9 cellular contexts compared by ENCODE assay signal in the genomic region with DNA sequence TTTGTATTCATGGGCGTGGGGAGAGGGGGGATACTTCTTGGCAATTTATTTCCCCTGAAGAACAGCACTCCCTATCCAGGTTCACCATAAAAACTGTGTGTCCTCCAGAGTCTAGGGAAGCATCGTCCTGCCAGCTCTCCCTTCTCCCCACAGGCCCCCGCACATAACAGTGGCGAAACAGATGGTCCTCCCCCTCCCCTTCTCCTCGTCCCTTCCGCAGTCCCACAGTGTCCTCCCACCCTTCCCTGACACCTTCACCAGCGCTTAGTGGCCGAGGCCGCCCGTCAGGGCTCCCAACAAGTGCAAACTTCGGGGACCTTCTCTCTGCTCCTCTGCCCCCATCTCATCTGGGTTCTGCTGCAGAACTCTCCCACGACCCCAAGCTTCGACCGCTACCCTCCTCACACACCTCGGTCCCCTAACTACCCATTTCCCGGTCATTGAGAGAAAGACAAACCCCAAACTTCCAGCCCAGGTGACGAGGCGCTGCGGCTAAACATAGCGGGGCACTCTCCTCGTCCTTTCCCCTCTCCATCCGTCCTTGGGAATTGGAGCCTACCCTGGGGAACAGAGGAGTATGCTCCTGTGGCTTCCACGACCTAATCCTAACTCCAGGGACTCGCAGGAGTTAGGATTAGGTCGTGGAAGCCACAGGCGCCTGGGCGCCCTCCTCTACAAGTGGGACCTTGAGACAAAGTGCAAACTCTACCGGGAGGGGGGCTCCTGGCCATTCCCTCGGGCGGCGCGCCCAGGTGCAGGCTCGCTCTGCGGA. TPM values are rescaled to one million over a fixed set of nuclear protein-coding genes. Genes with fewer than 3 reads are reported as not detected.
DNase-seq lines count a peak whose midpoint lies in the region; ATAC-seq and TF ChIP-seq lines count a peak whose summit lies in the region.
"Had no signal": no experiment of that assay in that cellular context is flagged by ENCODE, and none has a peak within 500 bp of the region (broad histone marks: within the 10 kb centered on the region; RNA-seq: fewer than 3 reads in every experiment).

No MANE protein-coding gene starts in this region.

- peak overlapping the region; percentile 49 for H3K4me3 Mint-ChIP-seq in activated CD4-positive, alpha-beta T cell treated with anti-CD3 and anti-CD28 coated beads, Interleukin-2, amount 10 ng/mL, durations not matched to agents 24 days and 14 days
- H3K4me3 Mint-ChIP-seq in activated CD4-positive, alpha-beta T cell treated with anti-CD3 and anti-CD28 coated beads for 36 hours = no peak overlapping the region
- H3K4me3 Mint-ChIP-seq in activated B cell treated with CpG ODN at 0.5 μM for 24 hours = peak overlapping the region; percentile 9

- peaks cover 11% of the 10 kb centered on the region for H3K4me1 Mint-ChIP-seq in activated CD4-positive, alpha-beta T cell treated with anti-CD3 and anti-CD28 coated beads, Interleukin-2, amount 10 ng/mL, durations not matched to agents 24 days and 14 days
- H3K4me1 Mint-ChIP-seq in activated CD4-positive, alpha-beta T cell treated with anti-CD3 and anti-CD28 coated beads for 36 hours = peaks cover 10% of the 10 kb centered on the region
- peaks cover 13% of the 10 kb centered on the region for H3K4me1 Mint-ChIP-seq in activated B cell treated with CpG ODN at 0.5 μM for 24 hours

- POLR2A ChIA-PET in activated CD4-positive, alpha-beta T cell treated with anti-CD3 and anti-CD28 coated beads for 36 hours (lab: Charles Lee) = no interaction called here
- POLR2A ChIA-PET in activated B cell treated with CpG ODN at 0.5 μM for 24 hours (lab: Charles Lee) = no interaction called here

- no peak overlapping the region for H3K27ac Mint-ChIP-seq in activated CD4-positive, alpha-beta T cell treated with anti-CD3 and anti-CD28 coated beads, Interleukin-2, amount 10 ng/mL, durations not matched to agents 24 days and 14 days
- no peak overlapping the region for H3K27ac Mint-ChIP-seq in activated CD4-positive, alpha-beta T cell treated with anti-CD3 and anti-CD28 coated beads for 36 hours
- no peak overlapping the region for H3K27ac Mint-ChIP-seq in activated B cell treated with CpG ODN at 0.5 μM for 24 hours

- intact Hi-C loops in activated CD4-positive, alpha-beta T cell treated with anti-CD3 and anti-CD28 coated beads, Interleukin-2, amount 10 ng/mL, durations not matched to agents 24 days and 14 days (cut with micrococcal nuclease) = no loop called here
- intact Hi-C loops in activated CD4-positive, alpha-beta T cell treated with anti-CD3 and anti-CD28 coated beads for 36 hours (cut with DNase I, micrococcal nuclease) = no loop called here
- intact Hi-C loops in activated B cell treated with CpG ODN at 0.5 μM for 24 hours (cut with micrococcal nuclease) = no loop called here
- intact Hi-C loops in tibial artery (cut with DNase I; ENCODE audit: low total_unique reads) = no loop called here

- H3K4me3 ChIP-seq in kidney epithelial cell (ENCODE audit: low read depth, low read length) (peak overlapping the region; percentile 36), tibial artery (peak overlapping the region; percentile 50)

- no peak for TF ChIP-seq CTCF in activated B cell treated with CpG ODN at 0.5 μM for 24 hours (IDR thresholded peaks at IDR 0.05)
- TF ChIP-seq CTCF in kidney epithelial cell (IDR thresholded peaks at IDR 0.05; ENCODE audit: insufficient read depth, low read length, poor library complexity, severe bottlenecking) = no peak
- no peak for TF ChIP-seq CTCF in tibial artery (IDR thresholded peaks at IDR 0.05)

- no peaks in the 10 kb centered on the region for H3K9me3 ChIP-seq in tibial artery

- H3K27me3 Mint-ChIP-seq in activated CD4-positive, alpha-beta T cell treated with anti-CD3 and anti-CD28 coated beads, Interleukin-2, amount 10 ng/mL, durations not matched to agents 24 days and 14 days = peaks cover 78% of the 10 kb centered on the region
- peaks cover 56% of the 10 kb centered on the region for H3K27me3 Mint-ChIP-seq in activated CD4-positive, alpha-beta T cell treated with anti-CD3 and anti-CD28 coated beads for 36 hours
- H3K27me3 Mint-ChIP-seq in activated B cell treated with CpG ODN at 0.5 μM for 24 hours = peaks cover 45% of the 10 kb centered on the region

- CTCF ChIA-PET in activated CD4-positive, alpha-beta T cell treated with anti-CD3 and anti-CD28 coated beads for 36 hours (lab: Charles Lee) = no interaction called here
- CTCF ChIA-PET in activated B cell treated with CpG ODN at 0.5 μM for 24 hours (lab: Charles Lee) = no interaction called here

- no peaks in the 10 kb centered on the region for H3K36me3 ChIP-seq in kidney epithelial cell (ENCODE audit: control insufficient read depth, insufficient read depth, low read length)
- no peaks in the 10 kb centered on the region for H3K36me3 ChIP-seq in tibial artery

- ATAC-seq in activated CD4-positive, alpha-beta T cell treated with anti-CD3 and anti-CD28 coated beads for 36 hours = no peak
- ATAC-seq in activated B cell treated with CpG ODN at 0.5 μM for 24 hours (ENCODE audit: low read depth) = no peak

- no peak for DNase-seq in activated CD4-positive, alpha-beta T cell treated with anti-CD3 and anti-CD28 coated beads, Interleukin-2, amount 10 ng/mL, durations not matched to agents 24 days and 14 days
- no peak for DNase-seq in activated CD4-positive, alpha-beta T cell treated with anti-CD3 and anti-CD28 coated beads for 36 hours
- DNase-seq in activated B cell treated with CpG ODN at 0.5 μM for 24 hours (no peak), kidney epithelial cell (ENCODE audit: low read depth) (no peak), tibial artery (peak in 1 of 2 donors; percentile 66), SKM-1 treated with dmso at 0.1 percent for 144 hours (lab: John Stamatoyannopoulos, UW; ENCODE audit: unreplicated experiment) (no peak), UCSD-AML1 (lab: John Stamatoyannopoulos, UW; ENCODE audit: unreplicated experiment) (no peak)
- no peak for DNase-seq in activated naive CD4-positive, alpha-beta T cell (lab: John Stamatoyannopoulos, UW)
- DNase-seq: activated CD4-positive, CD25-positive, alpha-beta regulatory T cell treated with anti-CD3 and anti-CD28 coated beads, Interleukin-2, amount 50 U/mL, for 72 hours had no signal

- peaks cover 0 to 19% (median 12%) of the 10 kb centered on the region in 4 donors for H3K4me1 ChIP-seq in tibial artery

- H3K9me3 Mint-ChIP-seq in activated CD4-positive, alpha-beta T cell treated with anti-CD3 and anti-CD28 coated beads, Interleukin-2, amount 10 ng/mL, durations not matched to agents 24 days and 14 days = no peaks in the 10 kb centered on the region
- no peaks in the 10 kb centered on the region for H3K9me3 Mint-ChIP-seq in activated CD4-positive, alpha-beta T cell treated with anti-CD3 and anti-CD28 coated beads for 36 hours (ENCODE audit: low read depth)
- H3K9me3 Mint-ChIP-seq in activated B cell treated with CpG ODN at 0.5 μM for 24 hours = no peaks in the 10 kb centered on the region

- H3K27me3 ChIP-seq in kidney epithelial cell (ENCODE audit: control insufficient read depth, insufficient read depth, low read length) (peaks cover 12% of the 10 kb centered on the region), tibial artery (peaks cover 0 to 22% of the 10 kb centered on the region in 2 donors)

- no peaks in the 10 kb centered on the region for H3K36me3 Mint-ChIP-seq in activated CD4-positive, alpha-beta T cell treated with anti-CD3 and anti-CD28 coated beads, Interleukin-2, amount 10 ng/mL, durations not matched to agents 24 days and 14 days (ENCODE audit: low read depth)
- no peaks in the 10 kb centered on the region for H3K36me3 Mint-ChIP-seq in activated CD4-positive, alpha-beta T cell treated with anti-CD3 and anti-CD28 coated beads for 36 hours (ENCODE audit: low read depth)
- H3K36me3 Mint-ChIP-seq in activated B cell treated with CpG ODN at 0.5 μM for 24 hours (ENCODE audit: low read depth) = no peaks in the 10 kb centered on the region

- H3K27ac ChIP-seq in tibial artery = peak overlapping the region in 1 of 2 donors; percentile 28

RNA-seq across cellular contexts. Expression of a gene that starts 1.0 kb away (rescaled TPM):
- not detected in 2 replicates for total RNA-seq in activated CD4-positive, alpha-beta T cell treated with anti-CD3 and anti-CD28 coated beads, Interleukin-2, amount 10 ng/mL, durations not matched to agents 24 days and 14 days
- total RNA-seq in activated CD4-positive, alpha-beta T cell treated with anti-CD3 and anti-CD28 coated beads for 36 hours = not detected
- not detected in 2 replicates for total RNA-seq in activated B cell treated with CpG ODN at 0.5 μM for 24 hours
- 0.25 TPM in 1 of 2 replicates, not detected in the other for total RNA-seq in kidney epithelial cell
